ENCODE assay signal across 28 cellular contexts in the genomic region with DNA sequence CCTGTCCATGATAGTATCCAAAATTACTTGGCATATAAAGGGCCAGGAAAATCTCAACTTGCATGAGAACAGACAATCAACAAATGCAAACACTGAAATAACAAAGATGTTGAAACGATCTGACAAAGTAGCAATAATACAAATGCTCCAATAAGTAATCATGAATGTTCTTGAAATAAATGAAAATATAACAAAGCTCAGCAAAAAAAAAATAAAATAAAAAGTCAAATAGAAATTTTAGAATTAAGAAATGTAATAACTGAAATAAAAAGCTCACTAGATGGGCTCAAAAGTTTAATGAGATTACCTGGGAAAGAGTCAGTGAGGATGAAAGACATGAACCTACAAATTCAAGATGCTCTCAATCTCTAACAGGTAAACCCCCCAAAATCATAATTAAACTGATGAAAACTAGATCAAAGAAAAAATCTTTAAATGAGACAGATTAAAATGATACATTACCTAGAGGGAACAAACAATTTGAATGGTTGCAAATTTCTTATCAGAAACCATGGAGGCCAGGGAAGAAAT.
"Had no signal": no experiment of that assay in that cellular context is flagged by ENCODE, and none has a peak within 500 bp of the region (broad histone marks: within the 10 kb centered on the region; RNA-seq: fewer than 3 reads in every experiment).

No MANE protein-coding gene starts in this region.

- ATAC-seq: effector memory CD8-positive, alpha-beta T cell; esophagus mucosa; gastrocnemius medialis; heart right ventricle; left cardiac atrium; left lung; left ventricle myocardium superior; lower lobe of right lung; mucosa of descending colon had no signal

- DNase-seq: colonic mucosa; cortex of kidney; effector CD8-positive, alpha-beta T cell; effector memory CD8-positive, alpha-beta T cell; endodermal cell; erythroblast; esophagus squamous epithelium; foreskin fibroblast; foreskin melanocyte; gastrocnemius medialis; glutamatergic neuron; head of caudate nucleus; heart right ventricle; hippocampal formation; left cardiac atrium; left lung; left ventricle myocardium superior; lower lobe of right lung; mesenchymal stem cell; mucosa of descending colon; naive B cell had no signal

- H3K36me3 ChIP-seq: colonic mucosa, esophagus squamous epithelium, gastrocnemius medialis, heart right ventricle, left lung, lower lobe of right lung had no signal

- H3K4me3 Mint-ChIP-seq: dendritic cell treated with granulocyte-macrophage colony-stimulating factor and Interleukin-4, amounts not matched to agents 40 ng/mL and 50 ng/mL, for 4 days; effector memory CD8-positive, alpha-beta T cell; endodermal cell; mesothelial cell of epicardium; naive B cell had no signal

- H3K27ac ChIP-seq: colonic mucosa, epithelial cell of prostate, esophagus squamous epithelium, gastrocnemius medialis, heart right ventricle, left lung, lower lobe of right lung had no signal

- H3K4me3 ChIP-seq: colonic mucosa, esophagus squamous epithelium, gastrocnemius medialis, heart right ventricle, left lung, lower lobe of right lung, mucosa of descending colon had no signal

- H3K36me3 Mint-ChIP-seq: naive B cell had no signal

- H3K4me1 ChIP-seq: colonic mucosa, esophagus squamous epithelium, gastrocnemius medialis, heart right ventricle, left lung, lower lobe of right lung had no signal

- H3K27ac Mint-ChIP-seq: dendritic cell treated with granulocyte-macrophage colony-stimulating factor and Interleukin-4, amounts not matched to agents 40 ng/mL and 50 ng/mL, for 4 days; effector memory CD8-positive, alpha-beta T cell; endodermal cell; mesothelial cell of epicardium; naive B cell had no signal

- FAIRE-seq: endometrium, islet of Langerhans, keratinocyte had no signal

- H3K9me3 ChIP-seq: colonic mucosa, mucosa of descending colon had no signal

- H3K27me3 ChIP-seq: colonic mucosa, heart right ventricle, left lung had no signal

- H3K4me1 Mint-ChIP-seq: endodermal cell, mesothelial cell of epicardium, naive B cell had no signal

- H3K27me3 Mint-ChIP-seq: dendritic cell treated with granulocyte-macrophage colony-stimulating factor and Interleukin-4, amounts not matched to agents 40 ng/mL and 50 ng/mL, for 4 days; naive B cell had no signal
